8 cellular contexts compared by ENCODE assay signal in genomic region chr11:134253189-134253993, GRCh38. TPM values are rescaled to one million over a fixed set of nuclear protein-coding genes. Genes with fewer than 3 reads are reported as not detected.
DNase-seq lines count a peak whose midpoint lies in the region; ATAC-seq, FAIRE-seq and TF ChIP-seq lines count a peak whose summit lies in the region.

Gene ACAD8 (plus strand): TSS chr11:134253568. CDS start chr11:134253601, 33 bp downstream.
Gene THYN1 (minus strand): TSS chr11:134253352. CDS start chr11:134252882, 470 bp downstream.

- no peaks in the 10 kb centered on the region for H3K9me2 ChIP-seq in OCI-LY7 (ENCODE audit: insufficient read depth, low read length)

- H3K27me3 ChIP-seq in endothelial cell of umbilical vein (ENCODE audit: control insufficient read depth in 2 of 2, insufficient read depth in 2 of 2, low read length in 2 of 2) (no peaks in the 10 kb centered on the region), mononuclear cell (ENCODE audit: insufficient read depth, low read length) (no peaks in the 10 kb centered on the region)

- intact Hi-C loops in OCI-LY7 (cut with micrococcal nuclease; ENCODE audit: unreplicated experiment) (loop anchor here (1.0 kb wide), 2 partner anchors 25 to 29 kb away; partner anchors contain the start of gene VPS26B), endothelial cell of umbilical vein (cut with micrococcal nuclease) (loop anchor here (1.0 to 5.0 kb wide), 4 partner anchors 29 to 216 kb away; partner anchors contain the start of genes GLB1L2 and VPS26B)

- peak within 1 kb of the TSS; percentile 51 for H3K9ac ChIP-seq in endothelial cell of umbilical vein (replicated peaks; ENCODE audit: extremely low read depth, insufficient read depth, low read length)

- H3K9me3 ChIP-seq in OCI-LY7 (ENCODE audit: low read length) (no peaks in the 10 kb centered on the region), endothelial cell of umbilical vein (replicated peaks; ENCODE audit: control insufficient read depth, insufficient read depth, low read length) (no peaks in the 10 kb centered on the region), mononuclear cell (ENCODE audit: low read depth, low read length) (no peaks in the 10 kb centered on the region)

- H4K20me1 ChIP-seq in OCI-LY7 (ENCODE audit: insufficient read depth, low read length) (no peaks in the 10 kb centered on the region), endothelial cell of umbilical vein (replicated peaks; ENCODE audit: control insufficient read depth, extremely low read depth, insufficient read depth, low read length) (no peaks in the 10 kb centered on the region)

- H3K36me3 ChIP-seq in OCI-LY7 (ENCODE audit: insufficient read depth, low read length): peaks cover 30% of the 10 kb centered on the region
- H3K36me3 ChIP-seq in endothelial cell of umbilical vein (ENCODE audit: control insufficient read depth in 2 of 2, extremely low read depth in 1 of 2, insufficient read depth in 2 of 2, low read length in 2 of 2): peaks cover 2 to 16% of the 10 kb centered on the region in 2 experiments

- no peaks in the 10 kb centered on the region for H3K9me1 ChIP-seq in endothelial cell of umbilical vein (replicated peaks; ENCODE audit: control insufficient read depth, extremely low read depth, insufficient read depth, low read length)

- H2AFZ ChIP-seq in OCI-LY7 (ENCODE audit: low read length) (peak within 1 kb of the TSS; percentile 88), endothelial cell of umbilical vein (ENCODE audit: low read depth, low read length) (peak within 1 kb of the TSS; percentile 73)

- peak; percentile 99 for ATAC-seq in GM21526 (IDR thresholded peaks at IDR 0.05; ENCODE audit: low FRiP score, unreplicated experiment)

- BruUV-seq in OCI-LY7 (replicated peaks; lab: Mats Ljungman, UMichigan) (no TSS peak), endothelial cell of umbilical vein (replicated peaks; lab: Mats Ljungman, UMichigan) (no TSS peak)

- peak; percentile 86 for DNase-seq in DMS 273 treated with DMSO at 0.1 percent for 48 hours (lab: John Stamatoyannopoulos, UW)
- peak; percentile 71 for DNase-seq in HuH-7.5 (ENCODE audit: low spot score)
- DNase-seq in OCI-LY7 (ENCODE audit: low spot score): peak; percentile 98
- peak; percentile 91 for DNase-seq in activated T-cell treated with anti-CD3 and anti-CD28 coated beads for 1 hour (ENCODE audit: low read depth)
- DNase-seq in endothelial cell of umbilical vein (ENCODE audit: low read depth, low spot score): peak; percentile 98
- DNase-seq in stimulated activated CD8-positive, alpha-beta memory T cell treated with anti-CD3 and anti-CD28 coated beads, Interleukin-4, amount 100 ng/mL, for 1 hour (ENCODE audit: low read depth in 2 of 2, low spot score in 1 of 2): peak; percentile 79 to 93

- peak; percentile 87 for TF ChIP-seq POLR2A in endothelial cell of umbilical vein (IDR thresholded peaks at IDR 0.05; ENCODE audit: low read depth, low read length)

- CTCF ChIA-PET in OCI-LY7 (lab: Charles Lee; ENCODE audit: unreplicated experiment) (no interaction called here), endothelial cell of umbilical vein (lab: Charles Lee) (interaction anchor here (0.6 to 2.7 kb wide), 8 partner anchors 9 to 203 kb away, joined by 3 to 11 read pairs (median 6); partner anchors contain the start of genes NCAPD3 and VPS26B)

- H3K4me1 ChIP-seq in OCI-LY7 (ENCODE audit: insufficient read depth, low read length, poor library complexity, severe bottlenecking) (peaks cover 17% of the 10 kb centered on the region), endothelial cell of umbilical vein (ENCODE audit: control insufficient read depth, extremely low read depth, insufficient read depth, low read length) (peaks cover 11% of the 10 kb centered on the region), mononuclear cell (ENCODE audit: insufficient read depth, low read length) (peaks cover 40% of the 10 kb centered on the region)

- H3K79me2 ChIP-seq in OCI-LY7 (ENCODE audit: insufficient read depth, low read depth, low read length) (peaks cover 12% of the 10 kb centered on the region; the same call in 1 of the 2 replicates), endothelial cell of umbilical vein (ENCODE audit: control insufficient read depth, insufficient read depth, low read length) (peaks cover 6% of the 10 kb centered on the region)

- dilution Hi-C loops in endothelial cell of umbilical vein (cut with MboI; ENCODE audit: extremely low pct_ligation_motif_present, low sequenced_read_pairs): no loop called here

- H3K4me2 ChIP-seq in OCI-LY7 (ENCODE audit: low read length): peak within 1 kb of the TSS; percentile 91
- peak within 1 kb of the TSS; percentile 94 for H3K4me2 ChIP-seq in endothelial cell of umbilical vein (ENCODE audit: insufficient read depth, low read length)

- H3K27ac ChIP-seq in OCI-LY7 (ENCODE audit: low read depth, low read length, poor library complexity, severe bottlenecking): peak within 1 kb of the TSS; percentile 25
- no peak within 1 kb of the TSS for H3K27ac ChIP-seq in endothelial cell of umbilical vein (ENCODE audit: insufficient read depth, low read depth, low read length)

- peak; percentile 32; the same call in 1 of the 2 replicates for TF ChIP-seq CTCF in OCI-LY7 (conservative IDR thresholded peaks at IDR 0.05; ENCODE audit: low read length)
- peak in 1 of 2 donors; percentile 24 for TF ChIP-seq CTCF in endothelial cell of umbilical vein (IDR thresholded peaks at IDR 0.05; ENCODE audit: extremely low read depth in 1 of 2, insufficient read depth in 1 of 2, low read depth in 1 of 2, low read length in 2 of 2)

- POLR2A ChIA-PET in OCI-LY7 (lab: Charles Lee) (interaction anchor here (0.5 to 1.4 kb wide), 6 partner anchors 25 to 392 kb away, joined by 3 to 6 read pairs (median 3); partner anchors contain the start of genes NCAPD3 and VPS26B), endothelial cell of umbilical vein (lab: Charles Lee) (no interaction called here)

- H3K4me3 ChIP-seq in OCI-LY7 (ENCODE audit: low read depth, low read length, poor library complexity, severe bottlenecking) (peak within 1 kb of the TSS; percentile 82), endothelial cell of umbilical vein (replicated peaks in 1 of 3; ENCODE audit: insufficient read depth in 1 of 3, low read depth in 1 of 3, low read length in 3 of 3) (peak within 1 kb of the TSS; percentile 61 to 88 (median 72)), mononuclear cell (ENCODE audit: low read length) (peak within 1 kb of the TSS; percentile 73)

- FAIRE-seq in endothelial cell of umbilical vein (lab: Jason Lieb, UNC): peak; percentile 95

TF ChIP-seq in endothelial cell of umbilical vein, 7 proteins besides CTCF, POLR2A, EP300 and RAD21:
- no peak for TF ChIP-seq MYC (IDR thresholded peaks at IDR 0.05; ENCODE audit: low read depth, low read length)
- peak; percentile 73 for TF ChIP-seq POLR2AphosphoS5 (IDR thresholded peaks at IDR 0.05; ENCODE audit: insufficient read depth, low read depth, low read length)
- no peak for TF ChIP-seq GATA2 (IDR thresholded peaks at IDR 0.05; ENCODE audit: insufficient read depth, insufficient read length, low read depth, low read length)
- TF ChIP-seq, protein P1, sequence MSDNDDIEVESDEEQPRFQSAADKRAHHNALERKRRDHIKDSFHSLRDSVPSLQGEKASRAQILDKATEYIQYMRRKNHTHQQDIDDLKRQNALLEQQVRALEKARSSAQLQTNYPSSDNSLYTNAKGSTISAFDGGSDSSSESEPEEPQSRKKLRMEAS (IDR thresholded peaks at IDR 0.05; ENCODE audit: insufficient read depth, insufficient read length): peak; percentile 7
- no peak for TF ChIP-seq EZH2 (IDR thresholded peaks at IDR 0.05; ENCODE audit: borderline replicate concordance, low read depth, low read length, severe bottlenecking)
- TF ChIP-seq FOS (IDR thresholded peaks at IDR 0.05; ENCODE audit: borderline replicate concordance, insufficient read depth, low read length): no peak
- no peak for TF ChIP-seq JUN (IDR thresholded peaks at IDR 0.05; ENCODE audit: borderline replicate concordance, insufficient read depth, insufficient read length, low read depth)

RNA-seq across cellular contexts. Expression of gene ACAD8, which starts in this region (rescaled TPM):
- total RNA-seq in OCI-LY7 (2014; rRNA removed; shearing (Covaris generic)): 22.8 and 29.7 TPM in 2 replicates
- 20.4 and 24.7 TPM in 2 replicates for total RNA-seq in OCI-LY7 (2022)
- total RNA-seq in endothelial cell of umbilical vein: 21.2 and 22.9 TPM in 2 replicates
- polyA plus RNA-seq in endothelial cell of umbilical vein: 24.2 and 29.0 TPM in 2 replicates
- 21.4 and 22.0 TPM in 2 replicates for polyA plus RNA-seq in endothelial cell of umbilical vein (2011; cell fraction: cytosol; rRNA removed)
- 91.2 and 108 TPM in 2 replicates for polyA plus RNA-seq in endothelial cell of umbilical vein (2011; cell fraction: nucleus; rRNA removed)
- polyA plus RNA-seq in endothelial cell of umbilical vein (2012): 19.2 and 20.7 TPM in 2 replicates
- polyA minus RNA-seq in endothelial cell of umbilical vein: 19.1 and 27.1 TPM in 2 replicates
- 4.7 TPM for polyA minus RNA-seq in endothelial cell of umbilical vein (2011; cell fraction: cytosol; rRNA and poly(A)+ RNA removed)
- 20.1 and 36.6 TPM in 2 replicates for polyA minus RNA-seq in endothelial cell of umbilical vein (2011; cell fraction: nucleus; rRNA and poly(A)+ RNA removed)
- 10.0 TPM for total RNA-seq in mononuclear cell

RNA-seq across cellular contexts. Expression of gene THYN1, which starts in this region (rescaled TPM):
- total RNA-seq in OCI-LY7 (2014; rRNA removed; shearing (Covaris generic)): 82.8 and 101 TPM in 2 replicates
- total RNA-seq in OCI-LY7 (2022) (51.6 and 52.4 TPM in 2 replicates), endothelial cell of umbilical vein (38.0 and 40.7 TPM in 2 replicates), mononuclear cell (22.5 TPM)
- polyA plus RNA-seq in endothelial cell of umbilical vein: 29.2 and 35.7 TPM in 2 replicates
- 57.8 and 59.9 TPM in 2 replicates for polyA plus RNA-seq in endothelial cell of umbilical vein (2011; cell fraction: cytosol; rRNA removed)
- polyA plus RNA-seq in endothelial cell of umbilical vein (2011; cell fraction: nucleus; rRNA removed): 46.7 and 56.1 TPM in 2 replicates
- 52.7 and 70.0 TPM in 2 replicates for polyA plus RNA-seq in endothelial cell of umbilical vein (2012)
- polyA minus RNA-seq in endothelial cell of umbilical vein: 31.6 and 35.1 TPM in 2 replicates
- polyA minus RNA-seq in endothelial cell of umbilical vein (2011; cell fraction: cytosol; rRNA and poly(A)+ RNA removed): 18.8 TPM
- polyA minus RNA-seq in endothelial cell of umbilical vein (2011; cell fraction: nucleus; rRNA and poly(A)+ RNA removed): 9.2 and 11.3 TPM in 2 replicates
